Comparison of ENCODE assay signal across 11 cellular contexts in genomic region chr6:68559052-68559451, GRCh38.
DNase-seq lines count a peak whose midpoint lies in the region; ATAC-seq, FAIRE-seq and TF ChIP-seq lines count a peak whose summit lies in the region.
"Had no signal": no experiment of that assay in that cellular context is flagged by ENCODE, and none has a peak within 500 bp of the region (broad histone marks: within the 10 kb centered on the region; RNA-seq: fewer than 3 reads in every experiment).

No MANE protein-coding gene starts in this region.

- H3K4me3 ChIP-seq in PC-3 (ENCODE audit: low read length) (peak overlapping the region; percentile 31; the same call in 1 of the 2 replicates), iPS-15b (ENCODE audit: low read depth, low read length) (no peak overlapping the region), pancreas (no peak overlapping the region)

- H3K9me2 ChIP-seq in PC-3 (replicated peaks; ENCODE audit: low read length): no peaks in the 10 kb centered on the region

- 5 to 6% methylated on average over 1 of the region's 1 CpG for WGBS in pancreas, 2 donors

- peak overlapping the region; percentile 62 for H3K4me2 ChIP-seq in PC-3 (ENCODE audit: low read length)

- no peak overlapping the region for H2AFZ ChIP-seq in PC-3 (ENCODE audit: low read length)

- BruUV-seq in PC-3 (replicated peaks; lab: Mats Ljungman, UMichigan): no TSS peak

- FAIRE-seq in pancreas (lab: Jason Lieb, UNC): no peak

- DNase-seq in D341Med (ENCODE audit: low spot score) (peak; percentile 17), NCI-H1092 (lab: John Stamatoyannopoulos, UW) (peak; percentile 15), PC-3 (peak; percentile 6), pancreas (no peak), NCI-H2227 treated with DMSO at 0.1 percent for 48 hours (lab: John Stamatoyannopoulos, UW) (no peak)
- DNase-seq in activated T-cell treated with anti-CD3 and anti-CD28 coated beads, Interleukin-2, amount 50 U/mL, for 1 hour: no peak
- DNase-seq in activated CD4-positive, alpha-beta T cell treated with anti-CD3 and anti-CD28 coated beads for 1 hour: no peak
- DNase-seq: brain microvascular endothelial cell; CD4-positive, CD25-positive, alpha-beta regulatory T cell; SIG-M5 had no signal

- POLR2A ChIA-PET in PC-3 (lab: Charles Lee; ENCODE audit: unreplicated experiment): no interaction called here

- H3K9ac ChIP-seq in PC-3 (ENCODE audit: low read length) (peak overlapping the region; percentile 44; the same call in 1 of the 2 replicates), iPS-15b (ENCODE audit: low read depth, low read length) (peak overlapping the region; percentile 0)

- no peaks in the 10 kb centered on the region for H3K79me2 ChIP-seq in PC-3 (ENCODE audit: low read length)

- ATAC-seq in PC-3: peak; percentile 65
- no peak for ATAC-seq in pancreas

- H3K4me1 ChIP-seq in PC-3 (ENCODE audit: insufficient read depth, low read length) (peaks cover 6% of the 10 kb centered on the region), iPS-15b (ENCODE audit: control insufficient read depth, insufficient read depth, low read length) (peaks cover 11% of the 10 kb centered on the region), pancreas (no peaks in the 10 kb centered on the region)

- H3K27ac ChIP-seq in PC-3 (ENCODE audit: low read length) (peak overlapping the region; percentile 50), pancreas (no peak overlapping the region)
- H3K27ac ChIP-seq: brain microvascular endothelial cell had no signal

- H3K36me3 ChIP-seq in PC-3 (ENCODE audit: low read depth, low read length) (no peaks in the 10 kb centered on the region), iPS-15b (ENCODE audit: control insufficient read depth, insufficient read depth, low read length) (no peaks in the 10 kb centered on the region), pancreas (no peaks in the 10 kb centered on the region)
- H3K36me3 ChIP-seq: brain microvascular endothelial cell had no signal

- no peaks in the 10 kb centered on the region for H4K20me1 ChIP-seq in PC-3 (ENCODE audit: low read length)

- H3K9me3 ChIP-seq in PC-3 (ENCODE audit: low read length) (no peaks in the 10 kb centered on the region), iPS-15b (ENCODE audit: control insufficient read depth, insufficient read depth, low read length) (no peaks in the 10 kb centered on the region), pancreas (no peaks in the 10 kb centered on the region)

- no peaks in the 10 kb centered on the region for H3F3A ChIP-seq in PC-3 (ENCODE audit: low read length, unreplicated experiment)

- intact Hi-C loops in PC-3 (cut with micrococcal nuclease): loop anchor here (1.0 to 5.0 kb wide), 2 partner anchors 76 to 217 kb away; partner anchors contain the start of gene ADGRB3
- intact Hi-C loops in pancreas (cut with DNase I): no loop called here

- CTCF ChIA-PET in PC-3 (lab: Charles Lee): no interaction called here

- H3K27me3 ChIP-seq in PC-3 (ENCODE audit: low read length) (no peaks in the 10 kb centered on the region), iPS-15b (ENCODE audit: control insufficient read depth, insufficient read depth, low read length) (no peaks in the 10 kb centered on the region), pancreas (no peaks in the 10 kb centered on the region)
- H3K27me3 ChIP-seq: brain microvascular endothelial cell had no signal

- TF ChIP-seq CTCF in PC-3 (conservative IDR thresholded peaks at IDR 0.05; ENCODE audit: low read depth, low read length) (no peak), pancreas (IDR thresholded peaks at IDR 0.05) (no peak)

Comparison
In these comparisons a context has a peak if more than half of its experiments do, and no peak if none do; other contexts are left out.
1. DNase-seq: peak in D341Med (single experiment), NCI-H1092 (single experiment) and PC-3 (single experiment); none in pancreas (0 of 6), activated T-cell treated with anti-CD3 and anti-CD28 coated beads, Interleukin-2, amount 50 U/mL, for 1 hour (single experiment), NCI-H2227 treated with DMSO at 0.1 percent for 48 hours (single experiment) and activated CD4-positive, alpha-beta T cell treated with anti-CD3 and anti-CD28 coated beads for 1 hour (single experiment).